In the genomic region with DNA sequence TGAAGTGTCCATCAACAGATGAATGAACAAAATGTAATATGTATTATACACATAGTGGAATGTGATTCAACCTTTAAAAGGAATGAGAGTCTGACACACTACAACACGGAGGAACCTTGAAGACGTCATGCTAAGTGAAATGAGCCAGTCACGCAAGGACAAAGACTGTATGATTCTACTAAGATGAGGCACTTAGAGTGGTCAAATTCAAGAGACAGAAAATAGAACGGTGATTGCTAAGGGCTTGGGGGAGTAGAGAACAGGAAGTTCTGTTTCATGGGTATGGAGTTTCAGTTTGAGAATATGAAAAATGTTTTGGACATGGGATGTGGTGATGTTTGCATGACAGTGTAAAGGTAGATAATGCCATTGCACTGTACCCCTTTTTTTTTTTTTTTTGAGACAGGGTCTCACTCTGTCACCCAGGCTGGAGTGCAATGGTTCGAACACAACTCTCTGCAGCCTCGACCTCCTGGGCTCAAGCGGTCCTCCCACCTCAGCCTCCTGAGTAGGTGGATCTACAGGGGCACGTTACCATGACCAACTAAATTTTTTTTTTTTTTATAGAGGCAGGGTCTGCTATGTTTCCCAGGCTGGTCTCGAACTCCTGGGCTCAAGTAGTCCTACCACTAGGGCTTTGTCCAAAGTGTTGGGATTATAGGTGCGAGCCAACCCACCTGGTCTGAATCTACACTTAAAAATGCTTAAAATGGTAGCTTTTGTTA, we compare ENCODE assay signal across 8 cellular contexts. TPM values are rescaled to one million over a fixed set of nuclear protein-coding genes. Genes with fewer than 3 reads are reported as not detected.
DNase-seq lines count a peak whose midpoint lies in the region; ATAC-seq and TF ChIP-seq lines count a peak whose summit lies in the region.

No MANE protein-coding gene starts in this region.

- peaks cover 67% of the 10 kb centered on the region for H3K4me1 ChIP-seq in MM.1S (ENCODE audit: low read length)
- H3K4me1 ChIP-seq in BE2C = peaks cover 3% of the 10 kb centered on the region

- no peaks in the 10 kb centered on the region for H3K9me3 Mint-ChIP-seq in immature natural killer cell

- H3K4me2 ChIP-seq in MM.1S (ENCODE audit: low read depth, low read length) = peak overlapping the region; percentile 73

- no peaks in the 10 kb centered on the region for H3K9me2 ChIP-seq in MM.1S (replicated peaks; ENCODE audit: insufficient read depth, low read length)

- H3K79me2 ChIP-seq in MM.1S (ENCODE audit: low read length) = peaks cover 30% of the 10 kb centered on the region

- DNase-seq in MM.1S = peak; percentile 79
- peak in 1 of 3 donors; percentile 32 for DNase-seq in immature natural killer cell
- DNase-seq in pons (ENCODE audit: low spot score) = no peak
- DNase-seq in DMS153 treated with DMSO at 0.1 percent for 48 hours (lab: John Stamatoyannopoulos, UW; ENCODE audit: unreplicated experiment) = no peak
- DNase-seq in BE2C = no peak
- no peak for DNase-seq in kidney glomerular epithelial cell (lab: John Stamatoyannopoulos, UW)

- H3K4me1 Mint-ChIP-seq in immature natural killer cell = peaks cover 71 to 75% of the 10 kb centered on the region in 2 donors

- TF ChIP-seq CTCF in MM.1S (IDR thresholded peaks at IDR 0.05; ENCODE audit: low read length) (no peak), BE2C (IDR thresholded peaks at IDR 0.05; ENCODE audit: low read depth, low read length) (no peak)

- H3K27me3 Mint-ChIP-seq in immature natural killer cell (ENCODE audit: low read depth in 3 of 3) = peaks cover 10 to 25% (median 20%) of the 10 kb centered on the region in 3 donors

- H3K36me3 Mint-ChIP-seq in immature natural killer cell = no peaks in the 10 kb centered on the region

- H3K27ac Mint-ChIP-seq in immature natural killer cell = peak overlapping the region; percentile 86 to 96 (median 93)

- peak overlapping the region; percentile 38; the same call in 1 of the 2 replicates for H3K9ac ChIP-seq in MM.1S (ENCODE audit: low read length)

- no peaks in the 10 kb centered on the region for H3K9me3 ChIP-seq in MM.1S (replicated peaks; ENCODE audit: insufficient read depth, low read length)
- H3K9me3 ChIP-seq in BE2C = no peaks in the 10 kb centered on the region

- H3K36me3 ChIP-seq in MM.1S (replicated peaks; ENCODE audit: insufficient read depth, low read length) (no peaks in the 10 kb centered on the region), BE2C (no peaks in the 10 kb centered on the region)

- ATAC-seq in GM18861 (IDR thresholded peaks at IDR 0.05; ENCODE audit: unreplicated experiment) (peak; percentile 47), GM21786 (IDR thresholded peaks at IDR 0.05; ENCODE audit: unreplicated experiment) (peak; percentile 42)

- peaks cover 52% of the 10 kb centered on the region for H3F3A ChIP-seq in MM.1S (ENCODE audit: insufficient read depth, low read length)

- peak overlapping the region; percentile 78 to 90 (median 87) for H3K4me3 Mint-ChIP-seq in immature natural killer cell

- H3K27ac ChIP-seq in MM.1S (ENCODE audit: low read length) = peak overlapping the region; percentile 81

- peak overlapping the region; percentile 37 for H2AFZ ChIP-seq in MM.1S (ENCODE audit: low read length)

- H4K20me1 ChIP-seq in MM.1S (ENCODE audit: insufficient read depth, low read length) = no peaks in the 10 kb centered on the region

- H3K27me3 ChIP-seq in MM.1S (replicated peaks; ENCODE audit: insufficient read depth, low read length) (no peaks in the 10 kb centered on the region), BE2C (no peaks in the 10 kb centered on the region)

- H3K4me3 ChIP-seq in MM.1S (ENCODE audit: low read length) (peak overlapping the region; percentile 31; the same call in 1 of the 2 replicates), BE2C (ENCODE audit: low read depth, low read length) (no peak overlapping the region)

RNA-seq across cellular contexts. Expression of a gene that starts 2.9 kb away (rescaled TPM):
- polyA plus RNA-seq in immature natural killer cell = 10 to 100 TPM in 2 of 3 donors, 1 to 10 TPM in 1; 8.8 to 26.4 (median 13.9) TPM
- polyA plus RNA-seq in BE2C (2012; ENCODE audit: insufficient read depth, insufficient read length, low read depth) = 12.8 TPM

RNA-seq across cellular contexts. Expression of a gene that starts 3.2 kb away (rescaled TPM):
- 100 to 1,000 TPM in 1 of 3 donors, 10 to 100 TPM in 2; 43.2 to 124 (median 77.4) TPM for polyA plus RNA-seq in immature natural killer cell
- 0.09 TPM for polyA plus RNA-seq in BE2C (2012; ENCODE audit: insufficient read depth, insufficient read length, low read depth)

RNA-seq across cellular contexts. Expression of a gene that starts 52.9 kb away (rescaled TPM):
- polyA plus RNA-seq in immature natural killer cell = 1 to 10 TPM; 2.2 to 3.2 (median 2.8) TPM
- 342 TPM for polyA plus RNA-seq in BE2C (2012; ENCODE audit: insufficient read depth, insufficient read length, low read depth)
